9 cellular contexts compared by ENCODE assay signal in genomic region chr1:193060938-193061337, GRCh38. TPM values are rescaled to one million over a fixed set of nuclear protein-coding genes. Genes with fewer than 3 reads are reported as not detected.
DNase-seq lines count a peak whose midpoint lies in the region; ATAC-seq, FAIRE-seq and TF ChIP-seq lines count a peak whose summit lies in the region.
"Had no signal": no experiment of that assay in that cellular context is flagged by ENCODE, and none has a peak within 500 bp of the region (broad histone marks: within the 10 kb centered on the region; RNA-seq: fewer than 3 reads in every experiment).

No MANE protein-coding gene starts in this region.

- DNase-seq in activated T-cell treated with anti-CD3 and anti-CD28 coated beads, Interleukin-2, amount 50 U/mL, for 24 hours = no peak
- DNase-seq in activated T-cell treated with anti-CD3 and anti-CD28 coated beads, Interleukin-2, amount 50 U/mL, for 48 hours = no peak
- DNase-seq in OCI-LY7 (ENCODE audit: low spot score) = peak; percentile 22
- no peak for DNase-seq in effector memory CD8-positive, alpha-beta T cell
- DNase-seq in pons (ENCODE audit: low spot score) = peak; percentile 20
- no peak for DNase-seq in HTR-8/SVneo (ENCODE audit: insufficient read length, low spot score)
- no peak for DNase-seq in activated CD4-positive, CD25-positive, alpha-beta regulatory T cell treated with anti-CD3 and anti-CD28 coated beads, Interleukin-2, amount 50 U/mL, for 72 hours
- no peak for DNase-seq in NCI-H2081 treated with DMSO at 0.1 percent for 48 hours (lab: John Stamatoyannopoulos, UW)

- no peak for FAIRE-seq in HTR-8/SVneo (lab: Jason Lieb, UNC)

- no peaks in the 10 kb centered on the region for H3K9me2 ChIP-seq in OCI-LY7 (ENCODE audit: insufficient read depth, low read length)

- peak overlapping the region; percentile 100 for H3K4me3 ChIP-seq in OCI-LY7 (ENCODE audit: low read depth, low read length, poor library complexity, severe bottlenecking)

- CTCF ChIA-PET in OCI-LY7 (lab: Charles Lee; ENCODE audit: unreplicated experiment) = no interaction called here

- peak overlapping the region; percentile 84 for H3K4me2 ChIP-seq in OCI-LY7 (ENCODE audit: low read length)

- TF ChIP-seq CTCF in OCI-LY7 (conservative IDR thresholded peaks at IDR 0.05; ENCODE audit: low read length) = no peak

- intact Hi-C loops in OCI-LY7 (cut with micrococcal nuclease; ENCODE audit: unreplicated experiment) = no loop called here

- H3K27me3 Mint-ChIP-seq in activated T-cell treated with anti-CD3 and anti-CD28 coated beads, Interleukin-2, amount 50 U/mL, for 24 hours = no peaks in the 10 kb centered on the region
- no peaks in the 10 kb centered on the region for H3K27me3 Mint-ChIP-seq in effector memory CD8-positive, alpha-beta T cell
- H3K27me3 Mint-ChIP-seq: dendritic cell treated with granulocyte-macrophage colony-stimulating factor and Interleukin-4, amounts not matched to agents 40 ng/mL and 50 ng/mL, for 4 days had no signal

- peak overlapping the region; percentile 82 for H3K27ac ChIP-seq in OCI-LY7 (ENCODE audit: low read depth, low read length, poor library complexity, severe bottlenecking)

- H3K9me3 Mint-ChIP-seq in activated T-cell treated with anti-CD3 and anti-CD28 coated beads, Interleukin-2, amount 50 U/mL, for 24 hours = no peaks in the 10 kb centered on the region
- no peaks in the 10 kb centered on the region for H3K9me3 Mint-ChIP-seq in effector memory CD8-positive, alpha-beta T cell
- H3K9me3 Mint-ChIP-seq: dendritic cell treated with granulocyte-macrophage colony-stimulating factor and Interleukin-4, amounts not matched to agents 40 ng/mL and 50 ng/mL, for 4 days had no signal

- H3K36me3 ChIP-seq in OCI-LY7 (ENCODE audit: insufficient read depth, low read length) = peaks cover 28% of the 10 kb centered on the region

- POLR2A ChIA-PET in OCI-LY7 (lab: Charles Lee) = interaction anchor here (1.0 kb wide), 1 partner anchor 24 kb away, joined by 4 read pairs; no protein-coding TSS in a partner anchor

- H3K4me1 ChIP-seq in OCI-LY7 (ENCODE audit: insufficient read depth, low read length, poor library complexity, severe bottlenecking) = peaks cover 37% of the 10 kb centered on the region

- BruUV-seq in OCI-LY7 (replicated peaks; lab: Mats Ljungman, UMichigan) = no TSS peak

- H2AFZ ChIP-seq in OCI-LY7 (ENCODE audit: low read length) = no peak overlapping the region

- H3K79me2 ChIP-seq in OCI-LY7 (ENCODE audit: insufficient read depth, low read depth, low read length) = peaks cover 96% of the 10 kb centered on the region

- H3K27ac Mint-ChIP-seq in activated T-cell treated with anti-CD3 and anti-CD28 coated beads, Interleukin-2, amount 50 U/mL, for 24 hours = peak overlapping the region; percentile 99
- H3K27ac Mint-ChIP-seq in effector memory CD8-positive, alpha-beta T cell = peak overlapping the region in 1 of 2 donors; percentile 11

- ATAC-seq in effector memory CD8-positive, alpha-beta T cell (replicated peaks) = no peak

- peaks cover 63% of the 10 kb centered on the region for H3K36me3 Mint-ChIP-seq in activated T-cell treated with anti-CD3 and anti-CD28 coated beads, Interleukin-2, amount 50 U/mL, for 24 hours (ENCODE audit: low read depth)
- H3K36me3 Mint-ChIP-seq in effector memory CD8-positive, alpha-beta T cell (ENCODE audit: insufficient read depth) = peaks cover 12% of the 10 kb centered on the region

- peaks cover 66% of the 10 kb centered on the region for H3K4me1 Mint-ChIP-seq in activated T-cell treated with anti-CD3 and anti-CD28 coated beads, Interleukin-2, amount 50 U/mL, for 24 hours (ENCODE audit: low read depth)
- peaks cover 42 to 72% of the 10 kb centered on the region in 2 donors for H3K4me1 Mint-ChIP-seq in effector memory CD8-positive, alpha-beta T cell (ENCODE audit: low read depth in 2 of 2)

- peaks cover 8% of the 10 kb centered on the region; the same call in 1 of the 2 replicates for H3K9me3 ChIP-seq in OCI-LY7 (ENCODE audit: low read length)

- peak overlapping the region; percentile 100 for H3K4me3 Mint-ChIP-seq in activated T-cell treated with anti-CD3 and anti-CD28 coated beads, Interleukin-2, amount 50 U/mL, for 24 hours
- H3K4me3 Mint-ChIP-seq in effector memory CD8-positive, alpha-beta T cell = peak overlapping the region; percentile 85 to 92

- H4K20me1 ChIP-seq in OCI-LY7 (ENCODE audit: insufficient read depth, low read length) = peaks cover 27% of the 10 kb centered on the region; the same call in 1 of the 2 replicates

RNA-seq across cellular contexts. Expression of gene RO60, which starts 1.5 kb away (rescaled TPM):
- 70.4 and 72.4 TPM in 2 replicates for total RNA-seq in OCI-LY7 (2014; rRNA removed; shearing (Covaris generic))
- 77.0 and 83.3 TPM in 2 replicates for total RNA-seq in OCI-LY7 (2022)

RNA-seq across cellular contexts. Expression of gene UCHL5, which starts 1.8 kb away (rescaled TPM):
- 28.6 and 32.7 TPM in 2 replicates for total RNA-seq in OCI-LY7 (2014; rRNA removed; shearing (Covaris generic))
- total RNA-seq in OCI-LY7 (2022) = 82.5 TPM in 2 replicates

RNA-seq across cellular contexts. Expression of gene GLRX2, which starts 44.3 kb away (rescaled TPM):
- total RNA-seq in OCI-LY7 (2014; rRNA removed; shearing (Covaris generic)) = 10.6 and 11.0 TPM in 2 replicates
- total RNA-seq in OCI-LY7 (2022) = 21.9 and 24.0 TPM in 2 replicates

Comparison
In these comparisons a context has a peak if more than half of its experiments do, and no peak if none do; other contexts are left out.
1. DNase-seq: peak in OCI-LY7 (single experiment) and pons (single experiment); none in activated T-cell treated with anti-CD3 and anti-CD28 coated beads, Interleukin-2, amount 50 U/mL, for 24 hours (single experiment), activated T-cell treated with anti-CD3 and anti-CD28 coated beads, Interleukin-2, amount 50 U/mL, for 48 hours (0 of 2), effector memory CD8-positive, alpha-beta T cell (0 of 3), HTR-8/SVneo (single experiment), activated CD4-positive, CD25-positive, alpha-beta regulatory T cell treated with anti-CD3 and anti-CD28 coated beads, Interleukin-2, amount 50 U/mL, for 72 hours (single experiment) and NCI-H2081 treated with DMSO at 0.1 percent for 48 hours (single experiment).